ENCODE assay signal across 14 cellular contexts in the genomic region with DNA sequence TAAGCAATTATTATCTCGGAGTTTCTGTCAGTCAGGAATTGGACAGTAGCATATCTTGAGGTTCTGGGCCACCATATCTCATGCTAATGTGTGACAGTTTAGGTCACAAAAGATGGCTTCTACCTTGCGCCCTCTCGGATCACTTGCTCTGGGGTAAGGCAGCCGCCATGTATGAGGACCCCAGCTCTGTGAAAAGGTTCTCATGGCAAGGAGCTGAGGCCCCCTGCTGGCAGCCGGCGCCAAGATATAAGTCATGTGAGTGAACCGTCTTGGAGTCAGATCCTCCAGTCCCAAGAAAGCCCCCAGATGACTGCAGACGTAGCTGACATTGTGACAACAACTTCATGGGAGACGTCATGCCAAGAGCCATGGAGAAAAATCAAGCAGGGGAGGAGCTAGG.
DNase-seq lines count a peak whose midpoint lies in the region; ATAC-seq and TF ChIP-seq lines count a peak whose summit lies in the region.
"Had no signal": no experiment of that assay in that cellular context is flagged by ENCODE, and none has a peak within 500 bp of the region (broad histone marks: within the 10 kb centered on the region; RNA-seq: fewer than 3 reads in every experiment).

No MANE protein-coding gene starts in this region.

- no peaks in the 10 kb centered on the region for H4K20me1 ChIP-seq in Karpas-422 (ENCODE audit: insufficient read depth, low read depth, low read length)
- H4K20me1 ChIP-seq in smooth muscle cell (ENCODE audit: low read depth) = no peaks in the 10 kb centered on the region

- no peak overlapping the region for H3K4me3 Mint-ChIP-seq in activated CD4-positive, alpha-beta T cell treated with anti-CD3 and anti-CD28 coated beads for 36 hours
- no peak overlapping the region for H3K4me3 Mint-ChIP-seq in activated CD4-positive, alpha-beta T cell treated with anti-CD3 and anti-CD28 coated beads, Interleukin-2, amount 10 ng/mL, durations not matched to agents 7 days and 5 days
- no peak overlapping the region for H3K4me3 Mint-ChIP-seq in chondrocyte (ENCODE audit: unreplicated experiment)
- H3K4me3 Mint-ChIP-seq: dendritic cell treated with granulocyte-macrophage colony-stimulating factor and Interleukin-4, amounts not matched to agents 40 ng/mL and 50 ng/mL, for 4 days; memory B cell had no signal

- peaks cover 6% of the 10 kb centered on the region for H3K9me3 Mint-ChIP-seq in activated CD4-positive, alpha-beta T cell treated with anti-CD3 and anti-CD28 coated beads for 36 hours (ENCODE audit: low read depth)
- H3K9me3 Mint-ChIP-seq in activated CD4-positive, alpha-beta T cell treated with anti-CD3 and anti-CD28 coated beads, Interleukin-2, amount 10 ng/mL, durations not matched to agents 7 days and 5 days = no peaks in the 10 kb centered on the region
- no peaks in the 10 kb centered on the region for H3K9me3 Mint-ChIP-seq in chondrocyte (ENCODE audit: low read depth)
- H3K9me3 Mint-ChIP-seq: memory B cell had no signal

- WGBS in smooth muscle cell (ENCODE audit: low lambda C conversion rate) = 81% methylated on average over 9 of the region's 9 CpGs

- no peak overlapping the region for H3K27ac ChIP-seq in Karpas-422 (ENCODE audit: low read length)
- H3K27ac ChIP-seq in smooth muscle cell (ENCODE audit: low read depth) = no peak overlapping the region
- H3K27ac ChIP-seq in colonic mucosa = no peak overlapping the region
- H3K27ac ChIP-seq: vagina had no signal

- peaks cover 3% of the 10 kb centered on the region; the same call in 1 of the 2 replicates for H3K36me3 ChIP-seq in Karpas-422 (ENCODE audit: insufficient read depth, low read length)
- H3K36me3 ChIP-seq in smooth muscle cell (ENCODE audit: low read depth) = no peaks in the 10 kb centered on the region
- H3K36me3 ChIP-seq in colonic mucosa = no peaks in the 10 kb centered on the region
- H3K36me3 ChIP-seq: vagina had no signal

- POLR2A ChIA-PET in activated CD4-positive, alpha-beta T cell treated with anti-CD3 and anti-CD28 coated beads for 36 hours (lab: Charles Lee) = no interaction called here
- POLR2A ChIA-PET in activated CD4-positive, alpha-beta T cell treated with anti-CD3 and anti-CD28 coated beads, Interleukin-2, amount 10 ng/mL, durations not matched to agents 7 days and 5 days (lab: Charles Lee) = no interaction called here

- no peaks in the 10 kb centered on the region for H3K36me3 Mint-ChIP-seq in activated CD4-positive, alpha-beta T cell treated with anti-CD3 and anti-CD28 coated beads for 36 hours (ENCODE audit: low read depth)
- H3K36me3 Mint-ChIP-seq in activated CD4-positive, alpha-beta T cell treated with anti-CD3 and anti-CD28 coated beads, Interleukin-2, amount 10 ng/mL, durations not matched to agents 7 days and 5 days (ENCODE audit: low read depth) = no peaks in the 10 kb centered on the region
- no peaks in the 10 kb centered on the region for H3K36me3 Mint-ChIP-seq in chondrocyte (ENCODE audit: low read depth)

- H2AFZ ChIP-seq in Karpas-422 (ENCODE audit: low read length) = no peak overlapping the region
- H2AFZ ChIP-seq in smooth muscle cell (ENCODE audit: low read depth) = no peak overlapping the region

- H3K4me3 ChIP-seq in Karpas-422 (ENCODE audit: low read length) (no peak overlapping the region), smooth muscle cell (no peak overlapping the region), colonic mucosa (no peak overlapping the region)
- H3K4me3 ChIP-seq: vagina had no signal

- H3K27ac Mint-ChIP-seq in activated CD4-positive, alpha-beta T cell treated with anti-CD3 and anti-CD28 coated beads for 36 hours = no peak overlapping the region
- H3K27ac Mint-ChIP-seq in activated CD4-positive, alpha-beta T cell treated with anti-CD3 and anti-CD28 coated beads, Interleukin-2, amount 10 ng/mL, durations not matched to agents 7 days and 5 days = no peak overlapping the region
- H3K27ac Mint-ChIP-seq in chondrocyte (ENCODE audit: unreplicated experiment) = no peak overlapping the region
- H3K27ac Mint-ChIP-seq: dendritic cell treated with granulocyte-macrophage colony-stimulating factor and Interleukin-4, amounts not matched to agents 40 ng/mL and 50 ng/mL, for 4 days; memory B cell had no signal

- DNase-seq in activated CD4-positive, alpha-beta T cell treated with anti-CD3 and anti-CD28 coated beads for 36 hours = peak; percentile 16
- no peak for DNase-seq in activated CD4-positive, alpha-beta T cell treated with anti-CD3 and anti-CD28 coated beads, Interleukin-2, amount 10 ng/mL, durations not matched to agents 7 days and 5 days
- peak; percentile 86 for DNase-seq in Karpas-422
- no peak for DNase-seq in chondrocyte (ENCODE audit: low spot score)
- no peak for DNase-seq in smooth muscle cell (lab: John Stamatoyannopoulos, UW; ENCODE audit: unreplicated experiment)
- DNase-seq in colonic mucosa = no peak
- DNase-seq in activated CD4-positive, CD25-positive, alpha-beta regulatory T cell treated with anti-CD3 and anti-CD28 coated beads, Interleukin-2, amount 50 U/mL, for 72 hours = no peak
- DNase-seq: activated CD4-positive, alpha-beta T cell treated with anti-CD3 and anti-CD28 coated beads for 1 hour; activated effector memory CD4-positive, alpha-beta T cell treated with anti-CD3 and anti-CD28 coated beads, Interleukin-2, amount 50 U/mL, for 16 hours; NCI-H146 had no signal

- no peaks in the 10 kb centered on the region for H3K27me3 ChIP-seq in Karpas-422 (ENCODE audit: low read length)
- H3K27me3 ChIP-seq in smooth muscle cell (ENCODE audit: low read depth) = no peaks in the 10 kb centered on the region
- H3K27me3 ChIP-seq in colonic mucosa = no peaks in the 10 kb centered on the region
- H3K27me3 ChIP-seq: vagina had no signal

- H3K9ac ChIP-seq in Karpas-422 (ENCODE audit: low read length) (no peak overlapping the region), smooth muscle cell (ENCODE audit: low read depth) (no peak overlapping the region), colonic mucosa (ENCODE audit: low read depth in 2 of 2, low read length in 2 of 2) (no peak overlapping the region)

- H3K4me2 ChIP-seq in Karpas-422 (ENCODE audit: low read depth, low read length, poor library complexity, severe bottlenecking) (no peak overlapping the region), smooth muscle cell (no peak overlapping the region)

- CTCF ChIA-PET in activated CD4-positive, alpha-beta T cell treated with anti-CD3 and anti-CD28 coated beads for 36 hours (lab: Charles Lee) = no interaction called here
- CTCF ChIA-PET in activated CD4-positive, alpha-beta T cell treated with anti-CD3 and anti-CD28 coated beads, Interleukin-2, amount 10 ng/mL, durations not matched to agents 7 days and 5 days (lab: Charles Lee) = no interaction called here

- peaks cover 49% of the 10 kb centered on the region for H3K4me1 ChIP-seq in Karpas-422 (ENCODE audit: low read length)
- no peaks in the 10 kb centered on the region for H3K4me1 ChIP-seq in smooth muscle cell (ENCODE audit: low read depth)
- no peaks in the 10 kb centered on the region for H3K4me1 ChIP-seq in colonic mucosa
- H3K4me1 ChIP-seq: vagina had no signal

- no peak for ATAC-seq in activated CD4-positive, alpha-beta T cell treated with anti-CD3 and anti-CD28 coated beads for 36 hours
- ATAC-seq in GM18498 (IDR thresholded peaks at IDR 0.05; ENCODE audit: unreplicated experiment) = no peak

- no peaks in the 10 kb centered on the region for H3K9me2 ChIP-seq in Karpas-422 (replicated peaks; ENCODE audit: insufficient read depth, low read length)

- intact Hi-C loops in activated CD4-positive, alpha-beta T cell treated with anti-CD3 and anti-CD28 coated beads for 36 hours (cut with DNase I, micrococcal nuclease) = no loop called here
- intact Hi-C loops in colonic mucosa (cut with DNase I) = no loop called here

- no peaks in the 10 kb centered on the region for H3F3A ChIP-seq in smooth muscle cell (ENCODE audit: low read depth)

- H3K27me3 Mint-ChIP-seq in activated CD4-positive, alpha-beta T cell treated with anti-CD3 and anti-CD28 coated beads for 36 hours = no peaks in the 10 kb centered on the region
- no peaks in the 10 kb centered on the region for H3K27me3 Mint-ChIP-seq in activated CD4-positive, alpha-beta T cell treated with anti-CD3 and anti-CD28 coated beads, Interleukin-2, amount 10 ng/mL, durations not matched to agents 7 days and 5 days
- H3K27me3 Mint-ChIP-seq in chondrocyte (ENCODE audit: low read depth) = no peaks in the 10 kb centered on the region
- H3K27me3 Mint-ChIP-seq: memory B cell had no signal

- TF ChIP-seq CTCF in chondrocyte (IDR thresholded peaks at IDR 0.05) = peak; percentile 61
- TF ChIP-seq CTCF in smooth muscle cell (IDR thresholded peaks at IDR 0.05; ENCODE audit: borderline replicate concordance, insufficient read depth, poor library complexity, severe bottlenecking) = peak; percentile 29
- TF ChIP-seq CTCF in colonic mucosa (IDR thresholded peaks at IDR 0.05) = no peak

- H3K9me3 ChIP-seq in Karpas-422 (ENCODE audit: low read length) (no peaks in the 10 kb centered on the region), smooth muscle cell (replicated peaks; ENCODE audit: low read depth) (no peaks in the 10 kb centered on the region), colonic mucosa (no peaks in the 10 kb centered on the region)
- H3K9me3 ChIP-seq: vagina had no signal

- H3K79me2 ChIP-seq in Karpas-422 (ENCODE audit: low read length) = peaks cover 67% of the 10 kb centered on the region
- H3K79me2 ChIP-seq in smooth muscle cell (ENCODE audit: low read depth) = no peaks in the 10 kb centered on the region

- no peaks in the 10 kb centered on the region for H3K4me1 Mint-ChIP-seq in activated CD4-positive, alpha-beta T cell treated with anti-CD3 and anti-CD28 coated beads for 36 hours
- H3K4me1 Mint-ChIP-seq in activated CD4-positive, alpha-beta T cell treated with anti-CD3 and anti-CD28 coated beads, Interleukin-2, amount 10 ng/mL, durations not matched to agents 7 days and 5 days = no peaks in the 10 kb centered on the region
- peaks cover 11% of the 10 kb centered on the region for H3K4me1 Mint-ChIP-seq in chondrocyte (ENCODE audit: low read depth)

Comparison
In these comparisons a context has a peak if more than half of its experiments do, and no peak if none do; other contexts are left out.
1. DNase-seq: peak in activated CD4-positive, alpha-beta T cell treated with anti-CD3 and anti-CD28 coated beads for 36 hours (single experiment) and Karpas-422 (single experiment); none in activated CD4-positive, alpha-beta T cell treated with anti-CD3 and anti-CD28 coated beads, Interleukin-2, amount 10 ng/mL, durations not matched to agents 7 days and 5 days (single experiment), chondrocyte (single experiment), smooth muscle cell (single experiment), colonic mucosa (single experiment) and activated CD4-positive, CD25-positive, alpha-beta regulatory T cell treated with anti-CD3 and anti-CD28 coated beads, Interleukin-2, amount 50 U/mL, for 72 hours (single experiment).